Comparison of ENCODE assay signal across 1 cellular context in genomic region chr1:16420719-16421118, GRCh38.
TF ChIP-seq lines count a peak whose summit lies in the region.

No MANE protein-coding gene starts in this region.

TF ChIP-seq in GM12878, 131 proteins besides CTCF, POLR2A, EP300 and RAD21 (continued from another document):
- TF ChIP-seq, protein P1, sequence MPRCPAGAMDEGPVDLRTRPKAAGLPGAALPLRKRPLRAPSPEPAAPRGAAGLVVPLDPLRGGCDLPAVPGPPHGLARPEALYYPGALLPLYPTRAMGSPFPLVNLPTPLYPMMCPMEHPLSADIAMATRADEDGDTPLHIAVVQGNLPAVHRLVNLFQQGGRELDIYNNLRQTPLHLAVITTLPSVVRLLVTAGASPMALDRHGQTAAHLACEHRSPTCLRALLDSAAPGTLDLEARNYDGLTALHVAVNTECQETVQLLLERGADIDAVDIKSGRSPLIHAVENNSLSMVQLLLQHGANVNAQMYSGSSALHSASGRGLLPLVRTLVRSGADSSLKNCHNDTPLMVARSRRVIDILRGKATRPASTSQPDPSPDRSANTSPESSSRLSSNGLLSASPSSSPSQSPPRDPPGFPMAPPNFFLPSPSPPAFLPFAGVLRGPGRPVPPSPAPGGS (IDR thresholded peaks at IDR 0.05; ENCODE audit: borderline replicate concordance, insufficient read depth, low read depth, low read length, poor library complexity, severe bottlenecking) = no peak
- no peak for TF ChIP-seq KAT2A (conservative IDR thresholded peaks at IDR 0.05; ENCODE audit: control insufficient read depth, low read depth, low read length)
- TF ChIP-seq TBL1XR1 (IDR thresholded peaks at IDR 0.05; ENCODE audit: low read depth, low read length) = peak; percentile 28; the same call in 1 of the 2 replicates
- TF ChIP-seq EED (IDR thresholded peaks at IDR 0.05; ENCODE audit: low read depth) = peak; percentile 66
- TF ChIP-seq TAF1 (IDR thresholded peaks at IDR 0.05; ENCODE audit: borderline replicate concordance, low read depth, low read length) = no peak
TF ChIP-seq in GM12878: peak in this region for 17.
